In the genomic region with DNA sequence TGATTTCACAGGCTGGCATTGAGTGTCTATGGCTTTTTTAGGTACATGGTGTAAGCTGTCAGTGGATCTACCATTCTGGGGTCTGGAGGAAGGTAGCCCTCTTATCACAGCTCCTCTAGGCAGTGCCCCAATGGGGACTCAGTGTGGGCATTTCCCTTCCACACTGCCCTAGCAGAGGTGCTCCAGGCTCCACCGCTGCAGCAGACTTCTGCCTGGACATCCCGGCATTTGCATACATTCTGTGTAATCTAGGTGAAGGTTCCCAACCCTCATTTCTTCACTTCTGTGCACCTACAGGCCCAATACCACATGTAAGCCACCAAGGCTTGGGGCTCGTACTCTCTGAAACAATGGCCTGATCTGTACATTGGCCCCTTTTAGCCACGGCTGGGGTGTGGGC, we compare ENCODE assay signal across 15 cellular contexts.
A peak's percentile ranks its signal among the peaks of the same experiment; 100 is the strongest.
DNase-seq lines count a peak whose midpoint lies in the region; ATAC-seq, FAIRE-seq and TF ChIP-seq lines count a peak whose summit lies in the region.
"Had no signal": no experiment of that assay in that cellular context is flagged by ENCODE, and none has a peak within 500 bp of the region (broad histone marks: within the 10 kb centered on the region; RNA-seq: fewer than 3 reads in every experiment).

No MANE protein-coding gene starts in this region.

- peaks cover 27 to 42% of the 10 kb centered on the region in 2 experiments for H3K79me1 ChIP-seq in IMR-90 (ENCODE audit: low read depth in 1 of 2, low read length in 2 of 2)

- CTCF ChIA-PET in activated CD8-positive, alpha-beta T cell treated with anti-CD3 and anti-CD28 coated beads for 36 hours (lab: Charles Lee): no interaction called here
- CTCF ChIA-PET in activated CD8-positive, alpha-beta T cell treated with anti-CD3 and anti-CD28 coated beads, Interleukin-2, amount 10 ng/mL, durations not matched to agents 7 days and 5 days (lab: Charles Lee): no interaction called here
- CTCF ChIA-PET in IMR-90 (lab: Yijun Ruan, JAX) (no interaction called here), GM12878 (lab: Yijun Ruan, JAX) (no interaction called here)

- H3K4me3 ChIP-seq in IMR-90 (ENCODE audit: insufficient read depth, low read depth, low read length) (no peak overlapping the region), GM12878 (no peak overlapping the region)
- H3K4me3 ChIP-seq: SJCRH30 had no signal

- RAD21 ChIA-PET in GM12878 (lab: Charles Lee; ENCODE audit: unreplicated experiment): no interaction called here

- H2AK9ac ChIP-seq in IMR-90 (replicated peaks; ENCODE audit: low read depth, low read length, poor library complexity): peak overlapping the region; percentile 26

- H3K36me3 Mint-ChIP-seq in activated CD8-positive, alpha-beta T cell treated with anti-CD3 and anti-CD28 coated beads for 36 hours (ENCODE audit: low read depth): peaks cover 88% of the 10 kb centered on the region
- peaks cover 87% of the 10 kb centered on the region for H3K36me3 Mint-ChIP-seq in activated CD8-positive, alpha-beta T cell treated with anti-CD3 and anti-CD28 coated beads, Interleukin-2, amount 10 ng/mL, durations not matched to agents 7 days and 5 days (ENCODE audit: low read depth)

- H2BK15ac ChIP-seq in IMR-90 (ENCODE audit: low read depth, low read length): no peak overlapping the region

- H2AFZ ChIP-seq in IMR-90 (replicated peaks; ENCODE audit: low read length, poor library complexity) (no peak overlapping the region), GM12878 (ENCODE audit: control insufficient read depth, low read depth, low read length) (no peak overlapping the region)

- no peak overlapping the region for H3K4me3 Mint-ChIP-seq in activated CD8-positive, alpha-beta T cell treated with anti-CD3 and anti-CD28 coated beads for 36 hours
- H3K4me3 Mint-ChIP-seq in activated CD8-positive, alpha-beta T cell treated with anti-CD3 and anti-CD28 coated beads, Interleukin-2, amount 10 ng/mL, durations not matched to agents 7 days and 5 days: no peak overlapping the region

- no peak overlapping the region for H3K4me2 ChIP-seq in IMR-90 (ENCODE audit: low read depth, low read length)
- no peak overlapping the region for H3K4me2 ChIP-seq in GM12878 (ENCODE audit: control insufficient read depth, insufficient read depth)

- no peak overlapping the region for H3K9ac ChIP-seq in IMR-90 (ENCODE audit: low read depth, low read length)
- H3K9ac ChIP-seq in GM12878 (ENCODE audit: control insufficient read depth, insufficient read depth, low read length): no peak overlapping the region

- H2BK120ac ChIP-seq in IMR-90 (ENCODE audit: low read depth, low read length): no peak overlapping the region

- H3K27ac ChIP-seq in IMR-90 (ENCODE audit: insufficient read depth, low read length) (no peak overlapping the region), GM12878 (ENCODE audit: control insufficient read depth, insufficient read depth) (no peak overlapping the region)
- H3K27ac ChIP-seq: C4-2B, SJCRH30 had no signal

- POLR2A ChIA-PET in activated CD8-positive, alpha-beta T cell treated with anti-CD3 and anti-CD28 coated beads for 36 hours (lab: Charles Lee): no interaction called here
- POLR2A ChIA-PET in activated CD8-positive, alpha-beta T cell treated with anti-CD3 and anti-CD28 coated beads, Interleukin-2, amount 10 ng/mL, durations not matched to agents 7 days and 5 days (lab: Charles Lee): no interaction called here
- POLR2A ChIA-PET in IMR-90 (lab: Charles Lee; ENCODE audit: unreplicated experiment): no interaction called here
- POLR2A ChIA-PET in GM12878 (lab: Charles Lee): no interaction called here

- no peak for ATAC-seq in activated CD8-positive, alpha-beta T cell treated with anti-CD3 and anti-CD28 coated beads for 36 hours
- no peak for ATAC-seq in activated CD8-positive, alpha-beta T cell treated with anti-CD3 and anti-CD28 coated beads, Interleukin-2, amount 10 ng/mL, durations not matched to agents 7 days and 5 days
- ATAC-seq in IMR-90 (ENCODE audit: low read depth): no peak
- no peak for ATAC-seq in GM12878
- ATAC-seq in HG03460 (IDR thresholded peaks at IDR 0.05; ENCODE audit: unreplicated experiment): no peak

- BruUV-seq in IMR-90 (replicated peaks; lab: Mats Ljungman, UMichigan) (no TSS peak), GM12878 (replicated peaks; lab: Mats Ljungman, UMichigan) (no TSS peak)

- in situ Hi-C loops in IMR-90 (cut with MboI; ENCODE audit: low sequenced_read_pairs) (no loop called here), GM12878 (cut with MboI) (no loop called here)

- H3K4me1 Mint-ChIP-seq in activated CD8-positive, alpha-beta T cell treated with anti-CD3 and anti-CD28 coated beads for 36 hours (ENCODE audit: low read depth): no peaks in the 10 kb centered on the region
- H3K4me1 Mint-ChIP-seq in activated CD8-positive, alpha-beta T cell treated with anti-CD3 and anti-CD28 coated beads, Interleukin-2, amount 10 ng/mL, durations not matched to agents 7 days and 5 days (ENCODE audit: low read depth): no peaks in the 10 kb centered on the region

- SMC1A ChIA-PET in GM12878 (lab: Charles Lee; ENCODE audit: uncharacterized antibody, unreplicated experiment): no interaction called here

- TF ChIP-seq RAD21 in IMR-90 (IDR thresholded peaks at IDR 0.05; ENCODE audit: low read length): no peak
- no peak for TF ChIP-seq RAD21 in GM12878 (IDR thresholded peaks at IDR 0.05; ENCODE audit: insufficient read depth, low read depth, low read length)

- no peak overlapping the region for H2BK5ac ChIP-seq in IMR-90 (ENCODE audit: low read depth, low read length, poor library complexity, severe bottlenecking)

- H3K27ac Mint-ChIP-seq in activated CD8-positive, alpha-beta T cell treated with anti-CD3 and anti-CD28 coated beads for 36 hours: no peak overlapping the region
- H3K27ac Mint-ChIP-seq in activated CD8-positive, alpha-beta T cell treated with anti-CD3 and anti-CD28 coated beads, Interleukin-2, amount 10 ng/mL, durations not matched to agents 7 days and 5 days: no peak overlapping the region

- H3K27me3 ChIP-seq in IMR-90 (ENCODE audit: control insufficient read depth, insufficient read depth, low read length) (no peaks in the 10 kb centered on the region), GM12878 (replicated peaks in 1 of 2; ENCODE audit: control insufficient read depth in 2 of 2, insufficient read depth in 2 of 2, low read length in 1 of 2) (no peaks in the 10 kb centered on the region)
- H3K27me3 ChIP-seq: SJCRH30 had no signal

- no peak overlapping the region for H3K14ac ChIP-seq in IMR-90 (replicated peaks; ENCODE audit: low read depth, low read length)

- intact Hi-C loops in activated CD8-positive, alpha-beta T cell treated with anti-CD3 and anti-CD28 coated beads for 36 hours (cut with micrococcal nuclease): no loop called here
- intact Hi-C loops in IMR-90 (cut with micrococcal nuclease): no loop called here
- intact Hi-C loops in GM12878 (cut with micrococcal nuclease; ENCODE audit: unreplicated experiment): no loop called here

- H4K91ac ChIP-seq in IMR-90 (ENCODE audit: insufficient read depth, low read depth, low read length): no peak overlapping the region

- H4K20me1 ChIP-seq in IMR-90 (ENCODE audit: insufficient read depth, low read length) (peaks cover 4% of the 10 kb centered on the region; the same call in 1 of the 2 replicates), GM12878 (ENCODE audit: control insufficient read depth, insufficient read depth) (no peaks in the 10 kb centered on the region)

- H3K4ac ChIP-seq in IMR-90 (ENCODE audit: low read depth, low read length): no peak overlapping the region

- H3K4me1 ChIP-seq in IMR-90 (ENCODE audit: control insufficient read depth, insufficient read depth, low read length) (peaks cover 3% of the 10 kb centered on the region), GM12878 (ENCODE audit: control insufficient read depth, insufficient read depth, low read length) (no peaks in the 10 kb centered on the region)
- H3K4me1 ChIP-seq: SJCRH30 had no signal

- H4K8ac ChIP-seq in IMR-90 (ENCODE audit: low read depth in 2 of 2, low read length in 2 of 2): no peak overlapping the region

- TF ChIP-seq EP300 in GM12878 (IDR thresholded peaks at IDR 0.05; ENCODE audit: borderline replicate concordance in 1 of 2, control insufficient read depth in 1 of 2, low read depth in 2 of 2, low read length in 2 of 2): no peak

- H3K9me3 ChIP-seq in IMR-90 (ENCODE audit: control insufficient read depth, insufficient read depth, low read length) (peaks cover 9% of the 10 kb centered on the region), GM12878 (replicated peaks; ENCODE audit: control insufficient read depth, insufficient read depth, low read length) (peaks cover 19% of the 10 kb centered on the region)
- H3K9me3 ChIP-seq: SJCRH30 had no signal

- H2AK5ac ChIP-seq in IMR-90 (ENCODE audit: low read depth, low read length): no peak overlapping the region

- no peak for TF ChIP-seq CTCF in activated CD8-positive, alpha-beta T cell treated with anti-CD3 and anti-CD28 coated beads for 36 hours (IDR thresholded peaks at IDR 0.05)
- no peak for TF ChIP-seq CTCF in IMR-90 (conservative IDR thresholded peaks at IDR 0.05; ENCODE audit: low read depth, low read length)
- no peak for TF ChIP-seq CTCF in GM12878 (IDR thresholded peaks at IDR 0.05 in 2 of 3, conservative IDR thresholded peaks at IDR 0.05 in 1 of 3; ENCODE audit: control insufficient read depth in 2 of 3, extremely low read depth in 1 of 3, insufficient read depth in 1 of 3, low read depth in 3 of 3, low read length in 3 of 3)

- peak; percentile 12 for DNase-seq in activated CD8-positive, alpha-beta T cell treated with anti-CD3 and anti-CD28 coated beads for 36 hours
- DNase-seq in activated CD8-positive, alpha-beta T cell treated with anti-CD3 and anti-CD28 coated beads, Interleukin-2, amount 10 ng/mL, durations not matched to agents 7 days and 5 days: no peak
- DNase-seq in IMR-90 (no peak), GM12878 (ENCODE audit: low read depth, low spot score) (no peak), COLO829 (ENCODE audit: low spot score) (no peak), NCI-H774 (lab: John Stamatoyannopoulos, UW) (no peak)
- DNase-seq: EL, GOT3, NCI-H1092, NCI-H1436 treated with DMSO at 0.1 percent for 48 hours, NCI-H2029 treated with DMSO at 0.1 percent for 48 hours, NCI-H510A, SJCRH30 had no signal

- WGBS in IMR-90 (ENCODE audit: extremely low coverage in 2 of 2, insufficient read length in 1 of 2), 2 experiments: no CpG with 5 or more reads among the region's 4 CpGs
- WGBS in GM12878 (ENCODE audit: insufficient coverage, insufficient replicate concordance, low lambda C conversion rate, missing lambda C conversion rate): 98% methylated on average over 4 of the region's 4 CpGs

- H3K9me1 ChIP-seq in IMR-90 (ENCODE audit: insufficient read depth, low read length): no peaks in the 10 kb centered on the region

- no peak overlapping the region for H3K23ac ChIP-seq in IMR-90 (ENCODE audit: low read depth, low read length)

- no peaks in the 10 kb centered on the region for H3K27me3 Mint-ChIP-seq in activated CD8-positive, alpha-beta T cell treated with anti-CD3 and anti-CD28 coated beads for 36 hours
- H3K27me3 Mint-ChIP-seq in activated CD8-positive, alpha-beta T cell treated with anti-CD3 and anti-CD28 coated beads, Interleukin-2, amount 10 ng/mL, durations not matched to agents 7 days and 5 days (ENCODE audit: low read depth): no peaks in the 10 kb centered on the region

- H3K9me3 Mint-ChIP-seq in activated CD8-positive, alpha-beta T cell treated with anti-CD3 and anti-CD28 coated beads for 36 hours: peaks cover 41% of the 10 kb centered on the region
- H3K9me3 Mint-ChIP-seq in activated CD8-positive, alpha-beta T cell treated with anti-CD3 and anti-CD28 coated beads, Interleukin-2, amount 10 ng/mL, durations not matched to agents 7 days and 5 days (ENCODE audit: insufficient read depth): peaks cover 52% of the 10 kb centered on the region

- H3K36me3 ChIP-seq in IMR-90 (ENCODE audit: control insufficient read depth, insufficient read depth, low read length) (peaks cover 7% of the 10 kb centered on the region; the same call in 1 of the 2 replicates), GM12878 (ENCODE audit: control insufficient read depth in 2 of 2, insufficient read depth in 2 of 2, low read length in 1 of 2) (peaks cover 1 to 16% of the 10 kb centered on the region in 2 experiments; a peak in 3 of 4 replicates)

- H3K18ac ChIP-seq in IMR-90 (ENCODE audit: low read depth, low read length): no peak overlapping the region

- H2BK20ac ChIP-seq in IMR-90 (ENCODE audit: low read depth, low read length): no peak overlapping the region

- no peak overlapping the region for H4K5ac ChIP-seq in IMR-90 (ENCODE audit: low read depth, low read length)

- no peak for FAIRE-seq in GM12878 (lab: Jason Lieb, UNC)

- TF ChIP-seq POLR2A in IMR-90 (IDR thresholded peaks at IDR 0.05; ENCODE audit: low read depth, low read length) (no peak), GM12878 (IDR thresholded peaks at IDR 0.05; ENCODE audit: low read depth, low read length) (no peak)

- dilution Hi-C loops in IMR-90 (cut with HindIII; ENCODE audit: low sequenced_read_pairs, unreplicated experiment): no loop called here

- no peak overlapping the region for H3K56ac ChIP-seq in IMR-90 (ENCODE audit: extremely low read depth, insufficient read depth, low read length)

- no peaks in the 10 kb centered on the region for H3K79me2 ChIP-seq in GM12878 (ENCODE audit: control insufficient read depth, insufficient read depth, low read length)
